21 cellular contexts compared by ENCODE assay signal in genomic region chr17:81207610-81208581, GRCh38. TPM values are rescaled to one million over a fixed set of nuclear protein-coding genes. Genes with fewer than 3 reads are reported as not detected.
DNase-seq lines count a peak whose midpoint lies in the region; ATAC-seq and TF ChIP-seq lines count a peak whose summit lies in the region.
"Had no signal": no experiment of that assay in that cellular context is flagged by ENCODE, and none has a peak within 500 bp of the region (broad histone marks: within the 10 kb centered on the region; RNA-seq: fewer than 3 reads in every experiment).

No MANE protein-coding gene starts in this region.

- no peak overlapping the region for H3K4me3 Mint-ChIP-seq in stimulated activated naive CD8-positive, alpha-beta T cell treated with anti-CD3 and anti-CD28 coated beads, Interleukin-15, amount 100 ng/mL, for 72 hours
- H3K4me3 Mint-ChIP-seq in activated CD8-positive, alpha-beta T cell treated with anti-CD3 and anti-CD28 coated beads for 36 hours: no peak overlapping the region
- H3K4me3 Mint-ChIP-seq: activated T-helper 1 cell treated with anti-CD3 and anti-CD28 coated beads, Interleukin-12 subunit alpha, Interleukin-12 subunit beta, Interleukin-2, Interleukin-4 antibody, amounts not matched to agents 30 ng/mL and 10 ng/mL and 1 ng/mL, durations not matched to agents 14 hours and 24 hours and 36 hours; stimulated activated naive CD8-positive, alpha-beta T cell treated with anti-CD3 and anti-CD28 coated beads, Interleukin-15, Interleukin-2, amounts not matched to agents 100 ng/mL and 50 ng/mL, for 24 hours had no signal

- H3K4me1 ChIP-seq in suprapubic skin: no peaks in the 10 kb centered on the region
- H3K4me1 ChIP-seq: esophagus squamous epithelium had no signal

- peaks cover 9% of the 10 kb centered on the region for H3K4me1 Mint-ChIP-seq in stimulated activated naive CD8-positive, alpha-beta T cell treated with anti-CD3 and anti-CD28 coated beads, Interleukin-15, amount 100 ng/mL, for 72 hours
- H3K4me1 Mint-ChIP-seq in activated CD8-positive, alpha-beta T cell treated with anti-CD3 and anti-CD28 coated beads for 36 hours (ENCODE audit: low read depth): peaks cover 2% of the 10 kb centered on the region

- no peak overlapping the region for H3K27ac ChIP-seq in suprapubic skin
- H3K27ac ChIP-seq: esophagus squamous epithelium had no signal

- peak in 1 of 2 donors; percentile 31 for DNase-seq in stimulated activated naive CD8-positive, alpha-beta T cell treated with anti-CD3 and anti-CD28 coated beads, Interleukin-15, amount 100 ng/mL, for 72 hours
- no peak for DNase-seq in stimulated activated naive CD8-positive, alpha-beta T cell treated with anti-CD3 and anti-CD28 coated beads, Interleukin-15, Interleukin-2, amounts not matched to agents 100 U/mL and 50 U/mL, for 24 hours
- DNase-seq in NCI-H2081 (lab: John Stamatoyannopoulos, UW): peak; percentile 60 to 84
- DNase-seq in activated CD8-positive, alpha-beta T cell treated with anti-CD3 and anti-CD28 coated beads for 36 hours: peak; percentile 14
- no peak for DNase-seq in NCI-H226
- no peak for DNase-seq in suprapubic skin (ENCODE audit: low spot score in 2 of 2)
- DNase-seq in stimulated activated CD4-positive, alpha-beta T cell treated with anti-CD3 and anti-CD28 coated beads, Interleukin-15, amount 100 ng/mL, for 24 hours: no peak
- no peak for DNase-seq in DMS114 treated with DMSO at 0.1 percent for 48 hours (lab: John Stamatoyannopoulos, UW; ENCODE audit: unreplicated experiment)
- DNase-seq: esophagus squamous epithelium; HCEC 1CT; hypothalamus; NCI-H1436; stimulated activated CD4-positive, alpha-beta T cell treated with anti-CD3 and anti-CD28 coated beads, Interleukin-4, amount 100 ng/mL, for 4 hours had no signal

- H3K27ac Mint-ChIP-seq in stimulated activated naive CD8-positive, alpha-beta T cell treated with anti-CD3 and anti-CD28 coated beads, Interleukin-15, amount 100 ng/mL, for 72 hours: peak overlapping the region in 1 of 2 donors; percentile 96
- no peak overlapping the region for H3K27ac Mint-ChIP-seq in activated CD8-positive, alpha-beta T cell treated with anti-CD3 and anti-CD28 coated beads for 36 hours
- H3K27ac Mint-ChIP-seq: activated T-helper 1 cell treated with anti-CD3 and anti-CD28 coated beads, Interleukin-12 subunit alpha, Interleukin-12 subunit beta, Interleukin-2, Interleukin-4 antibody, amounts not matched to agents 30 ng/mL and 10 ng/mL and 1 ng/mL, durations not matched to agents 14 hours and 24 hours and 36 hours; stimulated activated naive CD8-positive, alpha-beta T cell treated with anti-CD3 and anti-CD28 coated beads, Interleukin-15, Interleukin-2, amounts not matched to agents 100 ng/mL and 50 ng/mL, for 24 hours had no signal

- no peak for TF ChIP-seq EP300 in suprapubic skin (IDR thresholded peaks at IDR 0.05)

- H3K27me3 Mint-ChIP-seq in stimulated activated naive CD8-positive, alpha-beta T cell treated with anti-CD3 and anti-CD28 coated beads, Interleukin-15, amount 100 ng/mL, for 72 hours: no peaks in the 10 kb centered on the region
- no peaks in the 10 kb centered on the region for H3K27me3 Mint-ChIP-seq in activated CD8-positive, alpha-beta T cell treated with anti-CD3 and anti-CD28 coated beads for 36 hours
- H3K27me3 Mint-ChIP-seq: stimulated activated naive CD8-positive, alpha-beta T cell treated with anti-CD3 and anti-CD28 coated beads, Interleukin-15, Interleukin-2, amounts not matched to agents 100 ng/mL and 50 ng/mL, for 24 hours had no signal

- H3K4me3 ChIP-seq in suprapubic skin: no peak overlapping the region
- H3K4me3 ChIP-seq: esophagus squamous epithelium had no signal

- CTCF ChIA-PET in activated CD8-positive, alpha-beta T cell treated with anti-CD3 and anti-CD28 coated beads for 36 hours (lab: Charles Lee): no interaction called here

- no peaks in the 10 kb centered on the region for H3K27me3 ChIP-seq in suprapubic skin
- H3K27me3 ChIP-seq: esophagus squamous epithelium had no signal

- no peaks in the 10 kb centered on the region for H3K36me3 Mint-ChIP-seq in activated CD8-positive, alpha-beta T cell treated with anti-CD3 and anti-CD28 coated beads for 36 hours (ENCODE audit: low read depth)

- TF ChIP-seq POLR2A in suprapubic skin (IDR thresholded peaks at IDR 0.05): no peak

- peaks cover 12% of the 10 kb centered on the region for H3K36me3 ChIP-seq in suprapubic skin

- peak; percentile 55 for ATAC-seq in stimulated activated naive CD8-positive, alpha-beta T cell treated with anti-CD3 and anti-CD28 coated beads, Interleukin-15, amount 100 ng/mL, for 72 hours
- no peak for ATAC-seq in stimulated activated naive CD8-positive, alpha-beta T cell treated with anti-CD3 and anti-CD28 coated beads, Interleukin-15, Interleukin-2, amounts not matched to agents 100 U/mL and 50 U/mL, for 24 hours
- ATAC-seq in activated CD8-positive, alpha-beta T cell treated with anti-CD3 and anti-CD28 coated beads for 36 hours: peak; percentile 39
- ATAC-seq: activated CD4-positive, CD25-positive, alpha-beta regulatory T cell treated with anti-CD3 and anti-CD28 coated beads, Interleukin-2, amount 50 U/mL, for 24 hours; left lobe of liver; right cardiac atrium had no signal

- intact Hi-C loops in activated CD8-positive, alpha-beta T cell treated with anti-CD3 and anti-CD28 coated beads for 36 hours (cut with micrococcal nuclease): no loop called here

- POLR2A ChIA-PET in activated CD8-positive, alpha-beta T cell treated with anti-CD3 and anti-CD28 coated beads for 36 hours (lab: Charles Lee): no interaction called here

- no peak for TF ChIP-seq CTCF in activated CD8-positive, alpha-beta T cell treated with anti-CD3 and anti-CD28 coated beads for 36 hours (IDR thresholded peaks at IDR 0.05)
- TF ChIP-seq CTCF in suprapubic skin (IDR thresholded peaks at IDR 0.05): no peak

- H3K9me3 ChIP-seq in suprapubic skin: no peaks in the 10 kb centered on the region
- H3K9me3 ChIP-seq: esophagus squamous epithelium had no signal

- H3K9me3 Mint-ChIP-seq in stimulated activated naive CD8-positive, alpha-beta T cell treated with anti-CD3 and anti-CD28 coated beads, Interleukin-15, amount 100 ng/mL, for 72 hours: no peaks in the 10 kb centered on the region
- H3K9me3 Mint-ChIP-seq in activated CD8-positive, alpha-beta T cell treated with anti-CD3 and anti-CD28 coated beads for 36 hours: no peaks in the 10 kb centered on the region
- H3K9me3 Mint-ChIP-seq: activated T-helper 1 cell treated with anti-CD3 and anti-CD28 coated beads, Interleukin-12 subunit alpha, Interleukin-12 subunit beta, Interleukin-2, Interleukin-4 antibody, amounts not matched to agents 30 ng/mL and 10 ng/mL and 1 ng/mL, durations not matched to agents 14 hours and 24 hours and 36 hours; stimulated activated naive CD8-positive, alpha-beta T cell treated with anti-CD3 and anti-CD28 coated beads, Interleukin-15, Interleukin-2, amounts not matched to agents 100 ng/mL and 50 ng/mL, for 24 hours had no signal

- 80% methylated on average over 9 of the region's 21 CpGs for WGBS in suprapubic skin

RNA-seq across cellular contexts. Expression of gene CEP131, which starts 14.9 kb away (rescaled TPM):
- 10 to 100 TPM in 1 of 2 experiments, 1 to 10 TPM in 1; 7.9 to 10.9 TPM for total RNA-seq in activated CD8-positive, alpha-beta T cell treated with anti-CD3 and anti-CD28 coated beads for 36 hours
- 1 to 10 TPM; 4.2 to 9.5 (median 8.0) TPM for total RNA-seq in suprapubic skin

RNA-seq across cellular contexts. Expression of gene TEPSIN, which starts 31.0 kb away (rescaled TPM):
- 10 to 100 TPM; 28.2 to 32.2 TPM for total RNA-seq in activated CD8-positive, alpha-beta T cell treated with anti-CD3 and anti-CD28 coated beads for 36 hours
- total RNA-seq in suprapubic skin: 10 to 100 TPM; 43.0 to 94.5 (median 55.3) TPM

RNA-seq across cellular contexts. Expression of gene NDUFAF8, which starts 31.2 kb away (rescaled TPM):
- 10 to 100 TPM; 72.3 to 75.4 TPM for total RNA-seq in activated CD8-positive, alpha-beta T cell treated with anti-CD3 and anti-CD28 coated beads for 36 hours
- total RNA-seq in suprapubic skin: 10 to 100 TPM; 17.8 to 39.4 (median 25.9) TPM

RNA-seq across cellular contexts. Expression of gene AATK, which starts 41.9 kb away (rescaled TPM):
- under 1 TPM; 0.63 to 0.98 TPM for total RNA-seq in activated CD8-positive, alpha-beta T cell treated with anti-CD3 and anti-CD28 coated beads for 36 hours
- 1 to 10 TPM in 2 of 4 donors, under 1 TPM in 2; 0.64 to 2.8 (median 1.1) TPM for total RNA-seq in suprapubic skin

RNA-seq across cellular contexts. Expression of gene PVALEF, which starts 42.6 kb away (rescaled TPM):
- not detected for total RNA-seq in activated CD8-positive, alpha-beta T cell treated with anti-CD3 and anti-CD28 coated beads for 36 hours
- total RNA-seq in suprapubic skin: not detected
- total RNA-seq: activated T-helper 1 cell treated with anti-CD3 and anti-CD28 coated beads, Interleukin-12 subunit alpha, Interleukin-12 subunit beta, Interleukin-2, Interleukin-4 antibody, amounts not matched to agents 30 ng/mL and 10 ng/mL and 1 ng/mL, durations not matched to agents 14 hours and 24 hours and 36 hours; dermis microvascular lymphatic vessel endothelial cell; esophagus squamous epithelium; G401; HT-29; left lobe of liver; right cardiac atrium had no signal

Comparison
In these comparisons a context has a peak if more than half of its experiments do, and no peak if none do; other contexts are left out.
1. DNase-seq: peak in NCI-H2081 (2 of 2) and activated CD8-positive, alpha-beta T cell treated with anti-CD3 and anti-CD28 coated beads for 36 hours (single experiment); none in stimulated activated naive CD8-positive, alpha-beta T cell treated with anti-CD3 and anti-CD28 coated beads, Interleukin-15, Interleukin-2, amounts not matched to agents 100 U/mL and 50 U/mL, for 24 hours (single experiment), NCI-H226 (single experiment), suprapubic skin (0 of 2), stimulated activated CD4-positive, alpha-beta T cell treated with anti-CD3 and anti-CD28 coated beads, Interleukin-15, amount 100 ng/mL, for 24 hours (single experiment) and DMS114 treated with DMSO at 0.1 percent for 48 hours (single experiment).